8 cellular contexts compared by ENCODE assay signal in the genomic region with DNA sequence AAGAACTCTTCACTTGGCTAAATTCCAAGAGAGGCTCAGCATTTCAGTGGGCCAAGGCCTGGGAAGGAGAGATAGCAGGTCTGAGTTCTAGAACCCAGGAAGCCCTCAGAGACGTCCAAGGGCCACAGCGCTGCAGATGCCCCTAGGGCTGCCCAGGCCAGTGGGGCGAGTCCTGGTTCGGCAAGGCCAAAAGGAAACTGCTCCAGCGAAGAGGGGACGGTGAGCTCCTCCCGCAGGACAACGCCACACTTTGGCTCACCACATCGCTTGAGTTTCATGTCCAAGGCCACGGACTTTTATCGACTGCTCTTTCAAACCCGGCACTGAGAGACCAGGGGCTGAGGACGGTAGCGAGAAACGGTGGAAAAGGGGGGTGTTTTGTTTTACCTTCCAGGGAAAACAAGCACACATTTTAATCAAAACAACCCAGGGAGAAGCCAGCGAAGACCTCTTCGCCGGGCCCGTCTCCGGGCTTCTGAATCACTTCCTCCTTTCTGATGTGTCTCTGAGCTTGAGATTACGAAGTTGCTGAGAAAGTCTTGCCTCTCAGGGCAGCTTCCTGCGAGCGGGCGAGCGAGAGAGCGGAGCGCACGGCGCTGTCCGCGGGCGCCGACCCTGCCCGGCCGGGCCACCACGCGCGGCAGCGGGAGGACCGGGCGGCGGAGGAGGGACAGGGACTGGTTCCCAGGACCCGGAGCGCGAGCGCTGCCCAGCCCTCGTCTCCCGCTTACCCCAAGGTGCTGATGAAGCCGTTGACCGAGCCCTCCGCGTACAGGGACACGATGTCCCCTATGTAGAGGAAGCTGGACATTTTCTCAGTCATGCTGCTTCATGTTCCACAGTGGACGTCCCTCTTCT. TPM values are rescaled to one million over a fixed set of nuclear protein-coding genes. Genes with fewer than 3 reads are reported as not detected.
DNase-seq lines count a peak whose midpoint lies in the region; ATAC-seq and TF ChIP-seq lines count a peak whose summit lies in the region.

No MANE protein-coding gene starts in this region.

- H3K27me3 ChIP-seq in CD8-positive, alpha-beta T cell (ENCODE audit: insufficient read depth, low read length): no peaks in the 10 kb centered on the region
- H3K27me3 ChIP-seq in PC-3 (ENCODE audit: low read length): no peaks in the 10 kb centered on the region
- H3K27me3 ChIP-seq in fibroblast of lung (ENCODE audit: control insufficient read depth, insufficient read depth, low read length): no peaks in the 10 kb centered on the region

- H3K36me3 ChIP-seq in CD8-positive, alpha-beta T cell (ENCODE audit: insufficient read depth, low read length): no peaks in the 10 kb centered on the region
- H3K36me3 ChIP-seq in PC-3 (ENCODE audit: low read depth, low read length) (no peaks in the 10 kb centered on the region), fibroblast of lung (ENCODE audit: control insufficient read depth, insufficient read depth, low read length) (no peaks in the 10 kb centered on the region)

- H3K4me2 ChIP-seq in PC-3 (ENCODE audit: low read length) (peak overlapping the region; percentile 94), fibroblast of lung (ENCODE audit: extremely low read depth, insufficient read depth, low read length) (peak overlapping the region; percentile 97)

- POLR2A ChIA-PET in CD8-positive, alpha-beta T cell (lab: Charles Lee): interaction anchor here (0.8 to 3.4 kb wide), 16 partner anchors 9 to 1781 kb away, joined by 3 to 29 read pairs (median 4); a partner anchor contains a TSS
- POLR2A ChIA-PET in PC-3 (lab: Charles Lee; ENCODE audit: unreplicated experiment): interaction anchor here (0.5 to 0.7 kb wide), 4 partner anchors 9 to 987 kb away, joined by 3 to 12 read pairs (median 4); no protein-coding TSS in a partner anchor

- peak overlapping the region; percentile 100 for H2AFZ ChIP-seq in PC-3 (ENCODE audit: low read length)
- H2AFZ ChIP-seq in fibroblast of lung (ENCODE audit: low read length): peak overlapping the region; percentile 97

- H3K9me3 ChIP-seq in CD8-positive, alpha-beta T cell (ENCODE audit: low read length): no peaks in the 10 kb centered on the region
- no peaks in the 10 kb centered on the region for H3K9me3 ChIP-seq in PC-3 (ENCODE audit: low read length)
- H3K9me3 ChIP-seq in fibroblast of lung (ENCODE audit: control insufficient read depth, insufficient read depth, low read depth, low read length): no peaks in the 10 kb centered on the region

- peak; percentile 42 for ATAC-seq in CD8-positive, alpha-beta T cell
- peak; percentile 41 for ATAC-seq in GM19372 (IDR thresholded peaks at IDR 0.05; ENCODE audit: low read depth, unreplicated experiment)
- ATAC-seq in HG03469 (IDR thresholded peaks at IDR 0.05; ENCODE audit: unreplicated experiment): peak; percentile 32
- peak; percentile 66 for ATAC-seq in PC-3
- peak; percentile 80 to 82 for ATAC-seq in natural killer cell treated with Interleukin-12 subunit alpha and Interleukin-12 subunit beta and Interleukin-15 and Interleukin-18, amount 100 ng/mL, for 72 hours
- peak; percentile 70 for ATAC-seq in stimulated activated naive CD8-positive, alpha-beta T cell treated with anti-CD3 and anti-CD28 coated beads, Interleukin-15, Interleukin-2, amounts not matched to agents 100 U/mL and 50 U/mL, for 24 hours

- no peak for TF ChIP-seq CTCF in CD8-positive, alpha-beta T cell (IDR thresholded peaks at IDR 0.05)
- TF ChIP-seq CTCF in PC-3 (conservative IDR thresholded peaks at IDR 0.05; ENCODE audit: low read depth, low read length) (peak; percentile 43), fibroblast of lung (conservative IDR thresholded peaks at IDR 0.05 in 1 of 2, IDR thresholded peaks at IDR 0.05 in 1 of 2; ENCODE audit: low read depth in 1 of 2, low read length in 2 of 2) (peak in 1 of 2 donors; percentile 17)

- 0 out of 2 replicates have a peak, but pooled peaks cover 6% of the 10 kb centered on the region for H3K79me2 ChIP-seq in PC-3 (ENCODE audit: low read length)
- H3K79me2 ChIP-seq in fibroblast of lung (ENCODE audit: control insufficient read depth, insufficient read depth, low read length): peaks cover 8% of the 10 kb centered on the region

- H3K9ac ChIP-seq in PC-3 (ENCODE audit: low read length): peak overlapping the region; percentile 49
- H3K9ac ChIP-seq in fibroblast of lung (ENCODE audit: insufficient read depth, low read length): peak overlapping the region; percentile 79

- peaks cover 51% of the 10 kb centered on the region for H3K4me1 Mint-ChIP-seq in CD8-positive, alpha-beta T cell (ENCODE audit: low read depth)
- H3K4me1 Mint-ChIP-seq in natural killer cell treated with Interleukin-12 subunit alpha and Interleukin-12 subunit beta and Interleukin-15 and Interleukin-18, amount 100 ng/mL, for 72 hours (ENCODE audit: low read depth in 2 of 2): peaks cover 31 to 44% of the 10 kb centered on the region in 2 donors

- peaks cover 9% of the 10 kb centered on the region for H3K4me1 ChIP-seq in CD8-positive, alpha-beta T cell (ENCODE audit: insufficient read depth, low read length)
- H3K4me1 ChIP-seq in PC-3 (ENCODE audit: insufficient read depth, low read length) (peaks cover 6% of the 10 kb centered on the region; the same call in 1 of the 2 replicates), fibroblast of lung (ENCODE audit: control insufficient read depth, extremely low read depth, insufficient read depth, low read length) (peaks cover 5% of the 10 kb centered on the region)

- TSS peak; percentile 43 for BruUV-seq in PC-3 (replicated peaks; lab: Mats Ljungman, UMichigan)

- no peaks in the 10 kb centered on the region for H3K27me3 Mint-ChIP-seq in CD8-positive, alpha-beta T cell (ENCODE audit: low read depth)
- no peaks in the 10 kb centered on the region for H3K27me3 Mint-ChIP-seq in natural killer cell treated with Interleukin-12 subunit alpha and Interleukin-12 subunit beta and Interleukin-15 and Interleukin-18, amount 100 ng/mL, for 72 hours

- H3K4me3 Mint-ChIP-seq in CD8-positive, alpha-beta T cell: peak overlapping the region; percentile 97
- peak overlapping the region; percentile 98 for H3K4me3 Mint-ChIP-seq in natural killer cell treated with Interleukin-12 subunit alpha and Interleukin-12 subunit beta and Interleukin-15 and Interleukin-18, amount 100 ng/mL, for 72 hours

- H3K27ac Mint-ChIP-seq in CD8-positive, alpha-beta T cell: peak overlapping the region; percentile 98
- H3K27ac Mint-ChIP-seq in natural killer cell treated with Interleukin-12 subunit alpha and Interleukin-12 subunit beta and Interleukin-15 and Interleukin-18, amount 100 ng/mL, for 72 hours: peak overlapping the region; percentile 98 to 99

- no peaks in the 10 kb centered on the region for H3K9me3 Mint-ChIP-seq in CD8-positive, alpha-beta T cell
- no peaks in the 10 kb centered on the region for H3K9me3 Mint-ChIP-seq in natural killer cell treated with Interleukin-12 subunit alpha and Interleukin-12 subunit beta and Interleukin-15 and Interleukin-18, amount 100 ng/mL, for 72 hours

- CTCF ChIA-PET in CD8-positive, alpha-beta T cell (lab: Charles Lee): interaction anchor here (1.4 to 3.6 kb wide), 7 partner anchors 11 to 475 kb away, joined by 4 to 19 read pairs (median 11); a partner anchor contains a TSS
- CTCF ChIA-PET in PC-3 (lab: Charles Lee): interaction anchor here (0.6 to 1.4 kb wide), 8 partner anchors 9 to 631 kb away, joined by 3 to 7 read pairs (median 4); no protein-coding TSS in a partner anchor

- no peaks in the 10 kb centered on the region for H3F3A ChIP-seq in PC-3 (ENCODE audit: low read length, unreplicated experiment)

- intact Hi-C loops in CD8-positive, alpha-beta T cell (cut with DNase I, micrococcal nuclease): loop anchor here (1.0 to 10.0 kb wide), 11 partner anchors 53 to 1777 kb away; a partner anchor contains a TSS
- intact Hi-C loops in PC-3 (cut with micrococcal nuclease): loop anchor here (1.0 to 5.0 kb wide), 4 partner anchors 41 to 127 kb away; no protein-coding TSS in a partner anchor

- peak; percentile 28 to 78 (median 63) for DNase-seq in CD8-positive, alpha-beta T cell
- peak; percentile 87 for DNase-seq in PC-3
- DNase-seq in activated T-helper 1 cell treated with Interleukin-2 at 50 U/mL for 16 hours (ENCODE audit: low read depth): peak; percentile 48
- DNase-seq in fibroblast of lung (ENCODE audit: low read depth in 2 of 2): peak; percentile 72 to 80
- peak; percentile 81 for DNase-seq in natural killer cell treated with Interleukin-12 subunit alpha and Interleukin-12 subunit beta and Interleukin-15 and Interleukin-18, amount 100 ng/mL, for 72 hours (ENCODE audit: low spot score)
- peak; percentile 63 for DNase-seq in stimulated activated naive CD8-positive, alpha-beta T cell treated with anti-CD3 and anti-CD28 coated beads, Interleukin-15, Interleukin-2, amounts not matched to agents 100 U/mL and 50 U/mL, for 24 hours

- peak overlapping the region; percentile 63 for H3K4me3 ChIP-seq in CD8-positive, alpha-beta T cell (ENCODE audit: low read depth, low read length)
- H3K4me3 ChIP-seq in PC-3 (ENCODE audit: low read length) (peak overlapping the region; percentile 81), fibroblast of lung (replicated peaks in 1 of 4; ENCODE audit: control extremely low read depth in 1 of 4, insufficient read depth in 1 of 4, low read depth in 3 of 4, low read length in 4 of 4) (peak overlapping the region; percentile 68 to 93 (median 86))

- peaks cover 5% of the 10 kb centered on the region for H3K36me3 Mint-ChIP-seq in CD8-positive, alpha-beta T cell
- H3K36me3 Mint-ChIP-seq in natural killer cell treated with Interleukin-12 subunit alpha and Interleukin-12 subunit beta and Interleukin-15 and Interleukin-18, amount 100 ng/mL, for 72 hours: no peaks in the 10 kb centered on the region

- no peaks in the 10 kb centered on the region for H4K20me1 ChIP-seq in PC-3 (ENCODE audit: low read length)
- H4K20me1 ChIP-seq in fibroblast of lung (ENCODE audit: control insufficient read depth, extremely low read depth, insufficient read depth, low read length): no peaks in the 10 kb centered on the region

- no peaks in the 10 kb centered on the region for H3K9me2 ChIP-seq in PC-3 (replicated peaks; ENCODE audit: low read length)

- peak overlapping the region; percentile 66 for H3K27ac ChIP-seq in CD8-positive, alpha-beta T cell (ENCODE audit: low read depth, low read length)
- H3K27ac ChIP-seq in PC-3 (ENCODE audit: low read length) (peak overlapping the region; percentile 53), fibroblast of lung (ENCODE audit: insufficient read depth, low read length) (peak overlapping the region; percentile 90)

RNA-seq across cellular contexts. Expression of a gene that starts 0.8 kb away (rescaled TPM):
- total RNA-seq in CD8-positive, alpha-beta T cell: 10 to 100 TPM; 18.9 to 24.1 TPM
- total RNA-seq in PC-3 (2014; rRNA removed): 4.0 and 10.2 TPM in 2 replicates
- total RNA-seq in fibroblast of lung: 13.6 and 24.6 TPM in 2 replicates
- 3.6 and 5.1 TPM in 2 replicates for polyA plus RNA-seq in fibroblast of lung
- polyA plus RNA-seq in fibroblast of lung (2012): 2.9 and 3.4 TPM in 2 replicates
- polyA minus RNA-seq in fibroblast of lung (ENCODE audit: low replicate concordance): 5.1 and 5.7 TPM in 2 replicates
- total RNA-seq in natural killer cell treated with Interleukin-12 subunit alpha and Interleukin-12 subunit beta and Interleukin-15 and Interleukin-18, amount 100 ng/mL, for 72 hours: 10 to 100 TPM; 42.6 to 76.9 TPM

Comparison
In these comparisons a context has a peak if more than half of its experiments do, and no peak if none do; other contexts are left out.
1. Peak in every context shown above with its lines: DNase-seq, ATAC-seq, H3K4me3 ChIP-seq and H3K27ac ChIP-seq.